30 cellular contexts compared by ENCODE assay signal in genomic region chr4:188988131-188988530, GRCh38.
"Had no signal": no experiment of that assay in that cellular context is flagged by ENCODE, and none has a peak within 500 bp of the region (broad histone marks: within the 10 kb centered on the region; RNA-seq: fewer than 3 reads in every experiment).

No MANE protein-coding gene starts in this region.

- H3K4me3 ChIP-seq: left lung, lower lobe of right lung, pancreas, prostate gland, skin epidermis, stomach, testis, thyroid gland, transverse colon, upper lobe of left lung, vagina had no signal

- H3K36me3 ChIP-seq: left lung, lower lobe of right lung, pancreas, prostate gland, stomach, thyroid gland, transverse colon, upper lobe of left lung, vagina had no signal

- H3K27me3 ChIP-seq: left lung, stomach, testis, thyroid gland, transverse colon, upper lobe of left lung, vagina had no signal

- H3K27ac ChIP-seq: left lung, lower lobe of right lung, pancreas, prostate gland, skin epidermis, testis, thyroid gland, transverse colon, upper lobe of left lung, vagina had no signal

- FAIRE-seq: islet of Langerhans, kidney, pancreas had no signal

- ATAC-seq: left colon; left lung; lower lobe of right lung; natural killer cell treated with Interleukin-12 subunit alpha and Interleukin-12 subunit beta and Interleukin-15 and Interleukin-18, amount 100 ng/mL, for 72 hours; pancreas; right cardiac atrium; sciatic nerve; stimulated activated naive B cell treated with anti-CD40 and anti-IgM and Interleukin-4, amounts not matched to agents 10 μg/mL and 1 μg/mL and 100 μg/mL, for 72 hours; stimulated activated naive CD8-positive, alpha-beta T cell treated with anti-CD3 and anti-CD28 coated beads, Interleukin-15, Interleukin-2, amounts not matched to agents 100 U/mL and 50 U/mL, for 24 hours had no signal

- H3K4me1 ChIP-seq: left lung, lower lobe of right lung, pancreas, prostate gland, stomach, testis, thyroid gland, transverse colon, upper lobe of left lung, vagina had no signal

- DNase-seq: hypothalamus; immature natural killer cell; kidney; left colon; left lung; lower lobe of right lung; mesendoderm; naive B cell; nucleus accumbens; pancreas; posterior cingulate gyrus; retina; right cardiac atrium; stimulated activated CD4-positive, alpha-beta T cell treated with anti-CD3 and anti-CD28 coated beads, Interleukin-12 subunit alpha, Interleukin-12 subunit beta, amount 100 ng/mL, for 4 hours; stimulated activated CD4-positive, alpha-beta T cell treated with anti-CD3 and anti-CD28 coated beads, Interleukin-15, amount 100 ng/mL, for 24 hours; stimulated activated CD4-positive, alpha-beta T cell treated with anti-CD3 and anti-CD28 coated beads, Interleukin-2, amount 100 ng/mL, for 24 hours; stimulated activated CD4-positive, alpha-beta T cell treated with anti-CD3 and anti-CD28 coated beads, Interleukin-4, amount 100 ng/mL, for 1 hour; stimulated activated naive B cell treated with anti-CD40 and anti-IgM and Interleukin-4, amounts not matched to agents 10 μg/mL and 1 μg/mL and 100 μg/mL, for 72 hours; stimulated activated naive CD8-positive, alpha-beta T cell treated with anti-CD3 and anti-CD28 coated beads, Interleukin-15, Interleukin-2, amounts not matched to agents 100 U/mL and 50 U/mL, for 24 hours; stomach; testis; thyroid gland; transverse colon; upper lobe of left lung had no signal

- H3K9me3 ChIP-seq: lower lobe of right lung, pancreas, prostate gland, testis, thyroid gland, vagina had no signal
